Comparison of ENCODE assay signal across 8 cellular contexts in genomic region chr10:9342865-9343450, GRCh38.
A peak's percentile ranks its signal among the peaks of the same experiment; 100 is the strongest.
DNase-seq lines count a peak whose midpoint lies in the region; ATAC-seq and TF ChIP-seq lines count a peak whose summit lies in the region.

No MANE protein-coding gene starts in this region.

- H3K27ac ChIP-seq in Peyer's patch: no peak overlapping the region
- H3K27ac ChIP-seq in fibroblast of lung (ENCODE audit: insufficient read depth, low read length): no peak overlapping the region
- H3K27ac ChIP-seq in sigmoid colon: no peak overlapping the region

- DNase-seq in DMS53 treated with DMSO at 0.1 percent for 48 hours (lab: John Stamatoyannopoulos, UW; ENCODE audit: unreplicated experiment): peak; percentile 52
- DNase-seq in Peyer's patch: no peak
- peak; percentile 37 to 65 for DNase-seq in fibroblast of lung (ENCODE audit: low read depth in 2 of 2)
- DNase-seq in sigmoid colon: no peak
- DNase-seq in stimulated activated CD4-positive, alpha-beta T cell treated with anti-CD3 and anti-CD28 coated beads, Interleukin-15, amount 100 ng/mL, for 24 hours: no peak
- no peak for DNase-seq in activated CD4-positive, alpha-beta T cell treated with anti-CD3 and anti-CD28 coated beads for 1 hour
- DNase-seq in stimulated activated CD4-positive, alpha-beta T cell treated with anti-CD3 and anti-CD28 coated beads, Interleukin-4, amount 100 ng/mL, for 4 hours: no peak

- H3K9me3 ChIP-seq in Peyer's patch: no peaks in the 10 kb centered on the region
- no peaks in the 10 kb centered on the region for H3K9me3 ChIP-seq in fibroblast of lung (ENCODE audit: control insufficient read depth, insufficient read depth, low read depth, low read length)
- peaks cover 0 to 4% (median 0%) of the 10 kb centered on the region in 4 donors for H3K9me3 ChIP-seq in sigmoid colon

- no peak for TF ChIP-seq EP300 in sigmoid colon (IDR thresholded peaks at IDR 0.05)

- no peaks in the 10 kb centered on the region for H4K20me1 ChIP-seq in fibroblast of lung (ENCODE audit: control insufficient read depth, extremely low read depth, insufficient read depth, low read length)

- no peak overlapping the region for H3K4me3 ChIP-seq in Peyer's patch
- no peak overlapping the region for H3K4me3 ChIP-seq in fibroblast of lung (replicated peaks in 1 of 4; ENCODE audit: control extremely low read depth in 1 of 4, insufficient read depth in 1 of 4, low read depth in 3 of 4, low read length in 4 of 4)
- no peak overlapping the region for H3K4me3 ChIP-seq in sigmoid colon

- H3K36me3 ChIP-seq in Peyer's patch: no peaks in the 10 kb centered on the region
- no peaks in the 10 kb centered on the region for H3K36me3 ChIP-seq in fibroblast of lung (ENCODE audit: control insufficient read depth, insufficient read depth, low read length)
- H3K36me3 ChIP-seq in sigmoid colon: no peaks in the 10 kb centered on the region

- TF ChIP-seq POLR2A in Peyer's patch (IDR thresholded peaks at IDR 0.05) (no peak), sigmoid colon (IDR thresholded peaks at IDR 0.05) (no peak)

- TF ChIP-seq CTCF in Peyer's patch (IDR thresholded peaks at IDR 0.05) (peak in 5 of 6 experiments; percentile 23 to 48 (median 46)), fibroblast of lung (conservative IDR thresholded peaks at IDR 0.05 in 1 of 2, IDR thresholded peaks at IDR 0.05 in 1 of 2; ENCODE audit: low read depth in 1 of 2, low read length in 2 of 2) (peak; percentile 72 to 86), sigmoid colon (IDR thresholded peaks at IDR 0.05) (peak in 3 of 4 experiments; percentile 40 to 74 (median 64))

- H3K4me1 ChIP-seq in Peyer's patch (no peaks in the 10 kb centered on the region), fibroblast of lung (ENCODE audit: control insufficient read depth, extremely low read depth, insufficient read depth, low read length) (no peaks in the 10 kb centered on the region), sigmoid colon (peaks cover 0 to 13% (median 2%) of the 10 kb centered on the region in 4 donors)

- H3K79me2 ChIP-seq in fibroblast of lung (ENCODE audit: control insufficient read depth, insufficient read depth, low read length): no peaks in the 10 kb centered on the region

- H3K9ac ChIP-seq in fibroblast of lung (ENCODE audit: insufficient read depth, low read length): no peak overlapping the region

- peak; percentile 60 for ATAC-seq in HG02798 (IDR thresholded peaks at IDR 0.05; ENCODE audit: poor library complexity, unreplicated experiment)

- H2AFZ ChIP-seq in fibroblast of lung (ENCODE audit: low read length): no peak overlapping the region

- H3K4me2 ChIP-seq in fibroblast of lung (ENCODE audit: extremely low read depth, insufficient read depth, low read length): no peak overlapping the region

- H3K27me3 ChIP-seq in Peyer's patch (no peaks in the 10 kb centered on the region), fibroblast of lung (ENCODE audit: control insufficient read depth, insufficient read depth, low read length) (no peaks in the 10 kb centered on the region), sigmoid colon (no peaks in the 10 kb centered on the region)

- intact Hi-C loops in sigmoid colon (cut with DNase I): no loop called here

- WGBS in sigmoid colon, 2 donors: 25 to 27% methylated on average over 4 of the region's 4 CpGs

Comparison
In these comparisons a context has a peak if more than half of its experiments do, and no peak if none do; other contexts are left out.
1. DNase-seq: peak in DMS53 treated with DMSO at 0.1 percent for 48 hours (single experiment) and fibroblast of lung (2 of 2); none in Peyer's patch (0 of 3), sigmoid colon (single experiment), stimulated activated CD4-positive, alpha-beta T cell treated with anti-CD3 and anti-CD28 coated beads, Interleukin-15, amount 100 ng/mL, for 24 hours (single experiment), activated CD4-positive, alpha-beta T cell treated with anti-CD3 and anti-CD28 coated beads for 1 hour (single experiment) and stimulated activated CD4-positive, alpha-beta T cell treated with anti-CD3 and anti-CD28 coated beads, Interleukin-4, amount 100 ng/mL, for 4 hours (0 of 2).
2. Peak in every context shown above with its lines, with median percentiles within 50 percentile points of each other: CTCF ChIP-seq.